Comparison of ENCODE assay signal across 10 cellular contexts in genomic region chr1:225464851-225465792, GRCh38. TPM values are rescaled to one million over a fixed set of nuclear protein-coding genes. Genes with fewer than 3 reads are reported as not detected.
A peak's percentile ranks its signal among the peaks of the same experiment; 100 is the strongest.
DNase-seq lines count a peak whose midpoint lies in the region; ATAC-seq lines count a peak whose summit lies in the region.
"Had no signal": no experiment of that assay in that cellular context is flagged by ENCODE, and none has a peak within 500 bp of the region (broad histone marks: within the 10 kb centered on the region; RNA-seq: fewer than 3 reads in every experiment).

No MANE protein-coding gene starts in this region.

- peak overlapping the region; percentile 85 for H3K27ac Mint-ChIP-seq in activated naive CD4-positive, alpha-beta T cell treated with anti-CD3 and anti-CD28 coated beads, Interleukin-2, amount 10 ng/mL, durations not matched to agents 7 days and 5 days
- peak overlapping the region in 1 of 2 donors; percentile 98 for H3K27ac Mint-ChIP-seq in activated naive CD4-positive, alpha-beta T cell treated with anti-CD3 and anti-CD28 coated beads, Interleukin-2, amount 50 U/mL, for 72 hours
- H3K27ac Mint-ChIP-seq in T-cell: peak overlapping the region; percentile 76 to 90
- H3K27ac Mint-ChIP-seq in stimulated activated memory B cell treated with anti-CD40 and anti-IgM and Interleukin-4, amounts not matched to agents 10 μg/mL and 1 μg/mL and 100 μg/mL, for 72 hours: peak overlapping the region; percentile 98
- H3K27ac Mint-ChIP-seq: HFFc6 had no signal

- POLR2A ChIA-PET in T-cell (lab: Charles Lee): no interaction called here

- peaks cover 85% of the 10 kb centered on the region for H3K4me1 Mint-ChIP-seq in activated naive CD4-positive, alpha-beta T cell treated with anti-CD3 and anti-CD28 coated beads, Interleukin-2, amount 10 ng/mL, durations not matched to agents 7 days and 5 days
- H3K4me1 Mint-ChIP-seq in T-cell: peaks cover 46 to 68% (median 62%) of the 10 kb centered on the region in 3 donors
- H3K4me1 Mint-ChIP-seq in stimulated activated memory B cell treated with anti-CD40 and anti-IgM and Interleukin-4, amounts not matched to agents 10 μg/mL and 1 μg/mL and 100 μg/mL, for 72 hours: peaks cover 59% of the 10 kb centered on the region

- no peak overlapping the region for H3K4me3 Mint-ChIP-seq in activated naive CD4-positive, alpha-beta T cell treated with anti-CD3 and anti-CD28 coated beads, Interleukin-2, amount 10 ng/mL, durations not matched to agents 7 days and 5 days
- peak overlapping the region in 2 of 3 donors; percentile 4 to 92 for H3K4me3 Mint-ChIP-seq in T-cell
- H3K4me3 Mint-ChIP-seq in stimulated activated memory B cell treated with anti-CD40 and anti-IgM and Interleukin-4, amounts not matched to agents 10 μg/mL and 1 μg/mL and 100 μg/mL, for 72 hours: no peak overlapping the region
- H3K4me3 Mint-ChIP-seq: HFFc6 had no signal

- H3K36me3 ChIP-seq in iPS-20b (ENCODE audit: insufficient read depth, low read depth, low read length): no peaks in the 10 kb centered on the region

- peaks cover 17% of the 10 kb centered on the region for H3K4me1 ChIP-seq in iPS-20b (ENCODE audit: insufficient read depth, low read length)

- H3K4me3 ChIP-seq in iPS-20b (ENCODE audit: low read length): peak overlapping the region; percentile 3; the same call in 1 of the 2 replicates

- CTCF ChIA-PET in activated naive CD4-positive, alpha-beta T cell treated with anti-CD3 and anti-CD28 coated beads, Interleukin-2, amount 10 ng/mL, durations not matched to agents 7 days and 5 days (lab: Charles Lee): interaction anchor here (1.0 to 1.3 kb wide), 2 partner anchors 20 to 24 kb away, joined by 3 to 4 read pairs; no protein-coding TSS in a partner anchor
- CTCF ChIA-PET in T-cell (lab: Charles Lee): no interaction called here

- no peaks in the 10 kb centered on the region for H3K9me3 Mint-ChIP-seq in activated naive CD4-positive, alpha-beta T cell treated with anti-CD3 and anti-CD28 coated beads, Interleukin-2, amount 10 ng/mL, durations not matched to agents 7 days and 5 days
- no peaks in the 10 kb centered on the region for H3K9me3 Mint-ChIP-seq in activated naive CD4-positive, alpha-beta T cell treated with anti-CD3 and anti-CD28 coated beads, Interleukin-2, amount 50 U/mL, for 72 hours
- H3K9me3 Mint-ChIP-seq in T-cell: no peaks in the 10 kb centered on the region
- H3K9me3 Mint-ChIP-seq in stimulated activated memory B cell treated with anti-CD40 and anti-IgM and Interleukin-4, amounts not matched to agents 10 μg/mL and 1 μg/mL and 100 μg/mL, for 72 hours: no peaks in the 10 kb centered on the region
- H3K9me3 Mint-ChIP-seq: HFFc6 had no signal

- DNase-seq in activated naive CD4-positive, alpha-beta T cell treated with anti-CD3 and anti-CD28 coated beads, Interleukin-2, amount 10 ng/mL, durations not matched to agents 7 days and 5 days: no peak
- DNase-seq in activated naive CD4-positive, alpha-beta T cell treated with anti-CD3 and anti-CD28 coated beads, Interleukin-2, amount 50 U/mL, for 72 hours (ENCODE audit: low spot score in 2 of 2): no peak
- DNase-seq in T-cell (no peak), NCI-H526 (lab: John Stamatoyannopoulos, UW) (no peak), putamen (ENCODE audit: low spot score) (no peak)
- no peak for DNase-seq in stimulated activated CD4-positive, alpha-beta T cell treated with anti-CD3 and anti-CD28 coated beads, Interleukin-2, amount 100 ng/mL, for 24 hours
- DNase-seq: COR-L47, HFFc6 had no signal

- no peaks in the 10 kb centered on the region for H3K27me3 ChIP-seq in iPS-20b (ENCODE audit: insufficient read depth, low read length)

- no peaks in the 10 kb centered on the region for H3K9me3 ChIP-seq in iPS-20b (ENCODE audit: insufficient read depth, low read depth, low read length)

- no peak overlapping the region for H3K27ac ChIP-seq in iPS-20b (ENCODE audit: low read length)

- H3K9ac ChIP-seq in iPS-20b (ENCODE audit: low read depth, low read length): peak overlapping the region; percentile 16; the same call in 1 of the 2 replicates

- ATAC-seq in activated naive CD4-positive, alpha-beta T cell treated with anti-CD3 and anti-CD28 coated beads, Interleukin-2, amount 50 U/mL, for 72 hours: no peak
- no peak for ATAC-seq in T-cell (replicated peaks in 1 of 4)
- ATAC-seq in stimulated activated memory B cell treated with anti-CD40 and anti-IgM and Interleukin-4, amounts not matched to agents 10 μg/mL and 1 μg/mL and 100 μg/mL, for 72 hours: no peak

- H3K27me3 Mint-ChIP-seq in activated naive CD4-positive, alpha-beta T cell treated with anti-CD3 and anti-CD28 coated beads, Interleukin-2, amount 10 ng/mL, durations not matched to agents 7 days and 5 days: peaks cover 4% of the 10 kb centered on the region
- H3K27me3 Mint-ChIP-seq in T-cell: no peaks in the 10 kb centered on the region
- H3K27me3 Mint-ChIP-seq in stimulated activated memory B cell treated with anti-CD40 and anti-IgM and Interleukin-4, amounts not matched to agents 10 μg/mL and 1 μg/mL and 100 μg/mL, for 72 hours: no peaks in the 10 kb centered on the region

- H3K36me3 Mint-ChIP-seq in activated naive CD4-positive, alpha-beta T cell treated with anti-CD3 and anti-CD28 coated beads, Interleukin-2, amount 10 ng/mL, durations not matched to agents 7 days and 5 days: peaks cover 2% of the 10 kb centered on the region
- H3K36me3 Mint-ChIP-seq in activated naive CD4-positive, alpha-beta T cell treated with anti-CD3 and anti-CD28 coated beads, Interleukin-2, amount 50 U/mL, for 72 hours: no peaks in the 10 kb centered on the region
- no peaks in the 10 kb centered on the region for H3K36me3 Mint-ChIP-seq in T-cell
- no peaks in the 10 kb centered on the region for H3K36me3 Mint-ChIP-seq in stimulated activated memory B cell treated with anti-CD40 and anti-IgM and Interleukin-4, amounts not matched to agents 10 μg/mL and 1 μg/mL and 100 μg/mL, for 72 hours

RNA-seq across cellular contexts. Expression of gene LBR, which starts 37.3 kb away (rescaled TPM):
- total RNA-seq in activated naive CD4-positive, alpha-beta T cell treated with anti-CD3 and anti-CD28 coated beads, Interleukin-2, amount 50 U/mL, for 72 hours: 100 to 1,000 TPM; 161 to 174 TPM
- total RNA-seq in T-cell: 100 to 1,000 TPM; 105 to 142 (median 118) TPM

Comparison
In these comparisons a context has a peak if more than half of its experiments do, and no peak if none do; other contexts are left out.
1. H3K4me3 Mint-ChIP-seq: peak in T-cell (2 of 3); none in activated naive CD4-positive, alpha-beta T cell treated with anti-CD3 and anti-CD28 coated beads, Interleukin-2, amount 10 ng/mL, durations not matched to agents 7 days and 5 days (single experiment) and stimulated activated memory B cell treated with anti-CD40 and anti-IgM and Interleukin-4, amounts not matched to agents 10 μg/mL and 1 μg/mL and 100 μg/mL, for 72 hours (single experiment).